In the genomic region with DNA sequence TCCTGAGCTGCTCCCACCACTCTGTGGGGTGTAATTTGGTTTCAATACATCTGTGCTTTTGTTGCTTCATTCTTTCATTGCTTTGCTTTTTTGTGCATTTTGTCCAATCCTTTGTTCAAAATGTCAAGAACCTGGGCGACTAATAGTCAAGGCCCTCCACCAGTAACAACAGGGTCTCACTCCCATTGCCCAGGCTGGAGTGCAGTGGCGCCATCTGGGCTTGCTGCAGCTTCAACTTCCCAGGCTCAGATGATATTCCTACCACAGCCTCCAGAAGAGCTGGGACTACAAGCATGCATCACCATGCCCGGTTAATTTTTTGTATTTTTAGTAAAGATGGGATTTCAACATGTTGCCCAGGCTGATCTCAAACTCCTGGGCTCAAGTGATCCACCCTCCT, we compare ENCODE assay signal across 1 cellular context.
TF ChIP-seq lines count a peak whose summit lies in the region.

No MANE protein-coding gene starts in this region.

TF ChIP-seq in H1, 55 proteins besides CTCF, POLR2A, EP300 and RAD21 (continued from another document):
- TF ChIP-seq TAF7 (optimal IDR thresholded peaks at IDR 0.05; ENCODE audit: borderline replicate concordance, low read depth, low read length) (no peak), RNF2 (IDR thresholded peaks at IDR 0.05; ENCODE audit: borderline replicate concordance, low read depth, low read length, missing control alignments, poor library complexity, severe bottlenecking) (no peak), KDM4A (IDR thresholded peaks at IDR 0.05; ENCODE audit: low read depth, low read length, severe bottlenecking) (no peak), KDM1A (IDR thresholded peaks at IDR 0.05; ENCODE audit: borderline replicate concordance, low read length) (no peak), ZNF274 (IDR thresholded peaks at IDR 0.05; ENCODE audit: borderline replicate concordance, extremely low read depth, low read length) (no peak), NRF1 (IDR thresholded peaks at IDR 0.05; ENCODE audit: low read depth, low read length) (no peak), EZH2 (IDR thresholded peaks at IDR 0.05; ENCODE audit: low read depth, low read length, severe bottlenecking) (no peak), CTBP2 (IDR thresholded peaks at IDR 0.05; ENCODE audit: borderline replicate concordance, insufficient read depth, insufficient read length, low read length) (no peak)
TF ChIP-seq in H1: peak in this region for 0.
